17 cellular contexts compared by ENCODE assay signal in the genomic region with DNA sequence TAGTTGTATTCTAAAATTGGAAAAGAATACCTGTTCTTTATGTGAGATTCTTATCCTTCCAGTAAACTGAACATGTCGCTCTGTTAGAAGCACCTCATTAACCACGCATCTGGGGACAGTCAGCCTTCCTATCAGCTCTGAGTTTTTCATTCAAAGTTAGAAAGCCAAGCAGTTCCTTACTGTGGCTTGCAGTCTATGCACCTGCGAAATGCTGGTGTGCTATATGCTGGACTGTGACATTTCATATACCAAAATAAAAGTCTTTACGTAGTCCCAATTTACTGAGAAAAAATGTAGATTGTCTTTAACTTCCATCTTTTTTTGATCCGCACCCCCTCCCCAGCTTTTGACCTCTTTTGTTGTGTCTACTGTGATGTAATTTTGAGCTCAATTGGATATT. TPM values are rescaled to one million over a fixed set of nuclear protein-coding genes. Genes with fewer than 3 reads are reported as not detected.
A peak's percentile ranks its signal among the peaks of the same experiment; 100 is the strongest.
DNase-seq lines count a peak whose midpoint lies in the region; ATAC-seq and TF ChIP-seq lines count a peak whose summit lies in the region.
"Had no signal": no experiment of that assay in that cellular context is flagged by ENCODE, and none has a peak within 500 bp of the region (broad histone marks: within the 10 kb centered on the region; RNA-seq: fewer than 3 reads in every experiment).

No MANE protein-coding gene starts in this region.

- TF ChIP-seq CTCF in dorsolateral prefrontal cortex (IDR thresholded peaks at IDR 0.05 in 54 of 56, conservative IDR thresholded peaks at IDR 0.05 in 2 of 56; ENCODE audit: low read depth in 1 of 56, partially characterized antibody in 56 of 56) (no peak), foreskin keratinocyte (conservative IDR thresholded peaks at IDR 0.05) (no peak)

- DNase-seq in activated naive CD4-positive, alpha-beta T cell treated with anti-CD3 and anti-CD28 coated beads for 36 hours: no peak
- DNase-seq in activated naive CD4-positive, alpha-beta T cell treated with anti-CD3 and anti-CD28 coated beads, Interleukin-2, amount 50 U/mL, for 72 hours (ENCODE audit: low spot score in 2 of 2): no peak
- DNase-seq in Jurkat, Clone E6-1 (ENCODE audit: low read depth, low spot score): peak; percentile 75
- DNase-seq in KG1 (lab: John Stamatoyannopoulos, UW) (no peak), dorsolateral prefrontal cortex (no peak), foreskin keratinocyte (no peak)
- DNase-seq: aorta; colonic mucosa; mesendoderm; MM.1S; NCI-H2081 treated with DMSO at 0.1 percent for 48 hours; occipital lobe; stimulated activated naive CD4-positive, alpha-beta T cell treated with Interleukin-2 at 50 U/mL for 16 hours had no signal

- intact Hi-C loops in activated naive CD4-positive, alpha-beta T cell treated with anti-CD3 and anti-CD28 coated beads for 36 hours (cut with micrococcal nuclease): loop anchor here (2.0 kb wide), 1 partner anchor 47 kb away; no protein-coding TSS in a partner anchor
- intact Hi-C loops in dorsolateral prefrontal cortex (cut with DNase I): loop anchor here (5.0 to 10.0 kb wide), 2 partner anchors 45 to 283 kb away; no protein-coding TSS in a partner anchor

- H3K27me3 ChIP-seq in dorsolateral prefrontal cortex (no peaks in the 10 kb centered on the region), foreskin keratinocyte (no peaks in the 10 kb centered on the region)
- H3K27me3 ChIP-seq: colonic mucosa had no signal

- peaks cover 21% of the 10 kb centered on the region for H3K4me1 ChIP-seq in foreskin keratinocyte

- no peak overlapping the region for H3K4me3 ChIP-seq in Jurkat, Clone E6-1 (ENCODE audit: low read length)
- no peak overlapping the region for H3K4me3 ChIP-seq in dorsolateral prefrontal cortex
- H3K4me3 ChIP-seq: colonic mucosa, skin epidermis had no signal

- H3K27ac ChIP-seq in dorsolateral prefrontal cortex (peak overlapping the region in 2 of 59 donors; percentile 8 to 44), foreskin keratinocyte (no peak overlapping the region)
- H3K27ac ChIP-seq: colonic mucosa, skin epidermis had no signal

- no peaks in the 10 kb centered on the region for H3K27me3 Mint-ChIP-seq in activated naive CD4-positive, alpha-beta T cell treated with anti-CD3 and anti-CD28 coated beads for 36 hours (ENCODE audit: low read depth)
- no peaks in the 10 kb centered on the region for H3K27me3 Mint-ChIP-seq in activated T-helper 17 cell treated with anti-CD3 and anti-CD28 coated beads, Interleukin-2, amount 50 U/mL, for 72 hours
- no peaks in the 10 kb centered on the region for H3K27me3 Mint-ChIP-seq in stimulated activated memory B cell treated with anti-CD40 and anti-IgM and Interleukin-4, amounts not matched to agents 10 μg/mL and 1 μg/mL and 100 μg/mL, for 72 hours

- H3K4me3 Mint-ChIP-seq in activated naive CD4-positive, alpha-beta T cell treated with anti-CD3 and anti-CD28 coated beads for 36 hours: peak overlapping the region; percentile 3
- H3K4me3 Mint-ChIP-seq in activated T-helper 17 cell treated with anti-CD3 and anti-CD28 coated beads, Interleukin-2, amount 50 U/mL, for 72 hours: peak overlapping the region; percentile 79
- H3K4me3 Mint-ChIP-seq in stimulated activated memory B cell treated with anti-CD40 and anti-IgM and Interleukin-4, amounts not matched to agents 10 μg/mL and 1 μg/mL and 100 μg/mL, for 72 hours: no peak overlapping the region

- peak overlapping the region; percentile 75 for H3K27ac Mint-ChIP-seq in activated naive CD4-positive, alpha-beta T cell treated with anti-CD3 and anti-CD28 coated beads for 36 hours
- H3K27ac Mint-ChIP-seq in activated naive CD4-positive, alpha-beta T cell treated with anti-CD3 and anti-CD28 coated beads, Interleukin-2, amount 50 U/mL, for 72 hours: peak overlapping the region in 1 of 2 donors; percentile 79
- peak overlapping the region; percentile 95 for H3K27ac Mint-ChIP-seq in activated T-helper 17 cell treated with anti-CD3 and anti-CD28 coated beads, Interleukin-2, amount 50 U/mL, for 72 hours
- H3K27ac Mint-ChIP-seq in stimulated activated memory B cell treated with anti-CD40 and anti-IgM and Interleukin-4, amounts not matched to agents 10 μg/mL and 1 μg/mL and 100 μg/mL, for 72 hours: peak overlapping the region; percentile 53

- peaks cover 61% of the 10 kb centered on the region for H3K4me1 Mint-ChIP-seq in activated naive CD4-positive, alpha-beta T cell treated with anti-CD3 and anti-CD28 coated beads for 36 hours (ENCODE audit: low read depth)
- H3K4me1 Mint-ChIP-seq in activated T-helper 17 cell treated with anti-CD3 and anti-CD28 coated beads, Interleukin-2, amount 50 U/mL, for 72 hours: peaks cover 55% of the 10 kb centered on the region
- H3K4me1 Mint-ChIP-seq in stimulated activated memory B cell treated with anti-CD40 and anti-IgM and Interleukin-4, amounts not matched to agents 10 μg/mL and 1 μg/mL and 100 μg/mL, for 72 hours: peaks cover 72% of the 10 kb centered on the region

- H3K36me3 Mint-ChIP-seq in activated naive CD4-positive, alpha-beta T cell treated with anti-CD3 and anti-CD28 coated beads for 36 hours (ENCODE audit: low read depth): peaks cover 14% of the 10 kb centered on the region
- peaks cover 16 to 26% of the 10 kb centered on the region in 2 donors for H3K36me3 Mint-ChIP-seq in activated naive CD4-positive, alpha-beta T cell treated with anti-CD3 and anti-CD28 coated beads, Interleukin-2, amount 50 U/mL, for 72 hours
- peaks cover 38% of the 10 kb centered on the region for H3K36me3 Mint-ChIP-seq in activated T-helper 17 cell treated with anti-CD3 and anti-CD28 coated beads, Interleukin-2, amount 50 U/mL, for 72 hours (ENCODE audit: low read depth)
- H3K36me3 Mint-ChIP-seq in stimulated activated memory B cell treated with anti-CD40 and anti-IgM and Interleukin-4, amounts not matched to agents 10 μg/mL and 1 μg/mL and 100 μg/mL, for 72 hours: no peaks in the 10 kb centered on the region

- no peak for ATAC-seq in activated naive CD4-positive, alpha-beta T cell treated with anti-CD3 and anti-CD28 coated beads, Interleukin-2, amount 50 U/mL, for 72 hours
- ATAC-seq in activated T-helper 17 cell treated with anti-CD3 and anti-CD28 coated beads, Interleukin-2, amount 50 U/mL, for 72 hours (replicated peaks): no peak
- no peak for ATAC-seq in stimulated activated memory B cell treated with anti-CD40 and anti-IgM and Interleukin-4, amounts not matched to agents 10 μg/mL and 1 μg/mL and 100 μg/mL, for 72 hours
- ATAC-seq in foreskin keratinocyte: no peak

- CTCF ChIA-PET in activated naive CD4-positive, alpha-beta T cell treated with anti-CD3 and anti-CD28 coated beads for 36 hours (lab: Charles Lee): interaction anchor here (0.7 to 4.1 kb wide), 6 partner anchors 19 to 340 kb away, joined by 3 to 22 read pairs (median 3); a partner anchor contains a TSS

- no peaks in the 10 kb centered on the region for H3K9me3 Mint-ChIP-seq in activated naive CD4-positive, alpha-beta T cell treated with anti-CD3 and anti-CD28 coated beads for 36 hours
- no peaks in the 10 kb centered on the region for H3K9me3 Mint-ChIP-seq in activated naive CD4-positive, alpha-beta T cell treated with anti-CD3 and anti-CD28 coated beads, Interleukin-2, amount 50 U/mL, for 72 hours
- H3K9me3 Mint-ChIP-seq in activated T-helper 17 cell treated with anti-CD3 and anti-CD28 coated beads, Interleukin-2, amount 50 U/mL, for 72 hours: no peaks in the 10 kb centered on the region
- H3K9me3 Mint-ChIP-seq in stimulated activated memory B cell treated with anti-CD40 and anti-IgM and Interleukin-4, amounts not matched to agents 10 μg/mL and 1 μg/mL and 100 μg/mL, for 72 hours: no peaks in the 10 kb centered on the region

RNA-seq across cellular contexts. Expression of a gene that starts 4.3 kb away (rescaled TPM):
- total RNA-seq in activated naive CD4-positive, alpha-beta T cell treated with anti-CD3 and anti-CD28 coated beads for 36 hours: 100 to 1,000 TPM; 412 to 414 TPM
- 100 to 1,000 TPM; 255 to 315 TPM for total RNA-seq in activated naive CD4-positive, alpha-beta T cell treated with anti-CD3 and anti-CD28 coated beads, Interleukin-2, amount 50 U/mL, for 72 hours
- polyA plus RNA-seq in Jurkat, Clone E6-1 (2012; ENCODE audit: insufficient read depth, insufficient read length): 656 TPM
- 100 to 1,000 TPM; 182 to 257 TPM for total RNA-seq in activated T-helper 17 cell treated with anti-CD3 and anti-CD28 coated beads, Interleukin-2, amount 50 U/mL, for 72 hours
- total RNA-seq in dorsolateral prefrontal cortex (100 to 1,000 TPM in 12 of 120 experiments, 10 to 100 TPM in 108; 41.2 to 135 (median 66.8) TPM), foreskin keratinocyte (88.3 and 110 TPM in 2 replicates)
- polyA plus RNA-seq in foreskin keratinocyte: 188 and 215 TPM in 2 replicates

RNA-seq across cellular contexts. Expression of a gene that starts 49.5 kb away (rescaled TPM):
- 1 to 10 TPM; 1.8 to 1.9 TPM for total RNA-seq in activated naive CD4-positive, alpha-beta T cell treated with anti-CD3 and anti-CD28 coated beads for 36 hours
- 1 to 10 TPM; 1.9 to 2.1 TPM for total RNA-seq in activated naive CD4-positive, alpha-beta T cell treated with anti-CD3 and anti-CD28 coated beads, Interleukin-2, amount 50 U/mL, for 72 hours
- 1.1 TPM for polyA plus RNA-seq in Jurkat, Clone E6-1 (2012; ENCODE audit: insufficient read depth, insufficient read length)
- total RNA-seq in activated T-helper 17 cell treated with anti-CD3 and anti-CD28 coated beads, Interleukin-2, amount 50 U/mL, for 72 hours: 1 to 10 TPM in 1 of 2 donors, under 1 TPM in 1; 0.95 to 1.2 TPM
- total RNA-seq in dorsolateral prefrontal cortex (1 to 10 TPM in 1 of 120 experiments, under 1 TPM in 48, not detected in 71; 0.16 to 1.3 (median 0.32) TPM), foreskin keratinocyte (not detected in 2 replicates)
- not detected in 2 replicates for polyA plus RNA-seq in foreskin keratinocyte
- total RNA-seq: glomerular endothelial cell had no signal
- polyA plus RNA-seq: aorta had no signal
